Comparison of ENCODE assay signal across 8 cellular contexts in genomic region chr6:22954749-22955385, GRCh38.
DNase-seq lines count a peak whose midpoint lies in the region; ATAC-seq, FAIRE-seq and TF ChIP-seq lines count a peak whose summit lies in the region.

No MANE protein-coding gene starts in this region.

- no peaks in the 10 kb centered on the region for H4K20me1 ChIP-seq in fibroblast of lung (ENCODE audit: control insufficient read depth, extremely low read depth, insufficient read depth, low read length)

- no peak overlapping the region for H3K27ac ChIP-seq in fibroblast of lung (ENCODE audit: insufficient read depth, low read length)
- H3K27ac ChIP-seq in stomach, result peak overlapping the region in 4 of 5 donors; percentile 18 to 74 (median 67)
- no peak overlapping the region for H3K27ac ChIP-seq in Peyer's patch

- no peaks in the 10 kb centered on the region for H3K79me2 ChIP-seq in fibroblast of lung (ENCODE audit: control insufficient read depth, insufficient read depth, low read length)

- H3K4me1 ChIP-seq in fibroblast of lung (ENCODE audit: control insufficient read depth, extremely low read depth, insufficient read depth, low read length) (no peaks in the 10 kb centered on the region), stomach (peaks cover 0 to 22% (median 15%) of the 10 kb centered on the region in 4 donors), Peyer's patch (no peaks in the 10 kb centered on the region)

- H3K4me2 ChIP-seq in fibroblast of lung (ENCODE audit: extremely low read depth, insufficient read depth, low read length), result peak overlapping the region; percentile 84

- TF ChIP-seq POLR2A in stomach (IDR thresholded peaks at IDR 0.05), result no peak
- no peak for TF ChIP-seq POLR2A in GM12891 (IDR thresholded peaks at IDR 0.05; ENCODE audit: low read depth, low read length)
- TF ChIP-seq POLR2A in lower leg skin (IDR thresholded peaks at IDR 0.05), result no peak
- TF ChIP-seq POLR2A in Peyer's patch (IDR thresholded peaks at IDR 0.05), result no peak

- no peak for FAIRE-seq in GM12891 (lab: Jason Lieb, UNC)

- TF ChIP-seq CTCF in fibroblast of lung (conservative IDR thresholded peaks at IDR 0.05 in 1 of 2, IDR thresholded peaks at IDR 0.05 in 1 of 2; ENCODE audit: low read depth in 1 of 2, low read length in 2 of 2) (no peak), stomach (IDR thresholded peaks at IDR 0.05) (no peak), lower leg skin (IDR thresholded peaks at IDR 0.05) (no peak), Peyer's patch (IDR thresholded peaks at IDR 0.05) (no peak)

- ATAC-seq in GM18858 (IDR thresholded peaks at IDR 0.05; ENCODE audit: unreplicated experiment), result peak; percentile 75
- peak; percentile 64 for ATAC-seq in HG02798 (IDR thresholded peaks at IDR 0.05; ENCODE audit: poor library complexity, unreplicated experiment)

- DNase-seq in OCI-M1 (lab: John Stamatoyannopoulos, UW) (peak; percentile 83), fibroblast of lung (ENCODE audit: low read depth in 2 of 2) (peak; percentile 22 to 49), stomach (no peak), GM12891 (ENCODE audit: insufficient read length, low spot score) (no peak), lower leg skin (ENCODE audit: low spot score in 2 of 2) (no peak), Peyer's patch (no peak)

- intact Hi-C loops in stomach (cut with DNase I; ENCODE audit: low total_unique reads) (no loop called here), lower leg skin (cut with DNase I; ENCODE audit: low total_unique reads) (no loop called here)

- peak overlapping the region; percentile 89 for H2AFZ ChIP-seq in fibroblast of lung (ENCODE audit: low read length)

- no peaks in the 10 kb centered on the region for H3K9me3 ChIP-seq in fibroblast of lung (ENCODE audit: control insufficient read depth, insufficient read depth, low read depth, low read length)
- no peaks in the 10 kb centered on the region for H3K9me3 ChIP-seq in stomach
- no peaks in the 10 kb centered on the region for H3K9me3 ChIP-seq in Peyer's patch

- TF ChIP-seq EP300 in stomach (IDR thresholded peaks at IDR 0.05), result no peak

- peak overlapping the region; percentile 20 for H3K9ac ChIP-seq in fibroblast of lung (ENCODE audit: insufficient read depth, low read length)

- WGBS in stomach, 5 donors, result 5 to 18% (median 7%) methylated on average over 5 of the region's 5 CpGs
- WGBS in lower leg skin, 2 donors, result 46 to 48% methylated on average over 5 of the region's 5 CpGs

- H3K36me3 ChIP-seq in fibroblast of lung (ENCODE audit: control insufficient read depth, insufficient read depth, low read length) (no peaks in the 10 kb centered on the region), stomach (no peaks in the 10 kb centered on the region), Peyer's patch (no peaks in the 10 kb centered on the region)

- H3K27me3 ChIP-seq in fibroblast of lung (ENCODE audit: control insufficient read depth, insufficient read depth, low read length) (no peaks in the 10 kb centered on the region), stomach (no peaks in the 10 kb centered on the region), Peyer's patch (no peaks in the 10 kb centered on the region)

- H3K4me3 ChIP-seq in fibroblast of lung (replicated peaks in 1 of 4; ENCODE audit: control extremely low read depth in 1 of 4, insufficient read depth in 1 of 4, low read depth in 3 of 4, low read length in 4 of 4) (peak overlapping the region; percentile 21 to 51 (median 30)), stomach (peak overlapping the region in 3 of 4 donors; percentile 20 to 27 (median 22)), lower leg skin (ENCODE audit: low read depth, poor library complexity, severe bottlenecking) (no peak overlapping the region), Peyer's patch (peak overlapping the region in 2 of 4 donors; percentile 4 to 20)

TF ChIP-seq in GM12891, 5 proteins besides CTCF, POLR2A, EP300 and RAD21:
- TF ChIP-seq POU2F2 (IDR thresholded peaks at IDR 0.05; ENCODE audit: low read depth, low read length) (no peak), POLR2AphosphoS5 (IDR thresholded peaks at IDR 0.05; ENCODE audit: low read depth, low read length) (no peak), SPI1 (IDR thresholded peaks at IDR 0.05; ENCODE audit: low read depth, low read length) (no peak), PAX5 (IDR thresholded peaks at IDR 0.05; ENCODE audit: insufficient read depth, low read length, severe bottlenecking) (no peak), TAF1 (IDR thresholded peaks at IDR 0.05; ENCODE audit: low read depth, low read length) (no peak)

Comparison
In these comparisons a context has a peak if more than half of its experiments do, and no peak if none do; other contexts are left out.
1. DNase-seq: peak in OCI-M1 (single experiment) and fibroblast of lung (2 of 2); none in stomach (single experiment), GM12891 (single experiment), lower leg skin (0 of 2) and Peyer's patch (0 of 3).
2. H3K27ac ChIP-seq: peak in stomach (4 of 5); none in fibroblast of lung (single experiment) and Peyer's patch (0 of 4).